ENCODE assay signal across 8 cellular contexts in the genomic region with DNA sequence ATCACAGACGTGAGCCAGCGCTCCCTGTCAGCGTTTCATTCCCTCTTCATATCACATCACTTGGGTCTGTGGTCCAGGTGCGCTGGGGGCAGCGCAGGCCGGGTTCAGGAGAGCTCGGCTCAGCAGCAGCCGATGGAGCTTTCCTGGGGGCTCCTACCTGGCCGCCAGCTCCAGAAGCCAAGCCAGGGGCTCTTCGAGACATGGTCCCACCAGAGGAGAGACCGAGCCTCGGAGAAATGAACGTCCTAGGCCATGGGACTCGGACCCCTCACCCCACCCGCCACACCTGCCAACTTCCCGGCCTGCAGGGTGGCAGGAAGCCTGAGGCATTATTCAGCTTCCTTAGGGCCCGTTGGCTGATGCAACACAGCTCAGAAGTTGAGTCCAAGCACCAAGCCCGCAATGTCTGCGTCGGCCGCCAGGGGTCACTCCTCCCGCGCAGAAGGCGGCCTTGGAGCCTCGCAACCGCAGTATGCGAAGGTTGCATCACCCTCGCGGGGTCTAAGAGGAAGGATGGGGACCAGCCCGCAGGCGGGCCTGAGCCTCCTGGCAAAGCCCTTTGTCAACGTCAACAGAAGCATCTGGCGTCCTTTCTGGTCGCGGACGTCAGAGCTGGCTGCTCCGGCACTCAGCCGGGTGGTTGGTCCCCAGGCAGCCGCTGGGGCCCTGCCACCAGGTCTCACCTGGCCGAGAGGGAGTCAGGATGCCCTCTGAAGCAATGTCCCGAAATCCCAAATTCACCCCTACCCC. TPM values are rescaled to one million over a fixed set of nuclear protein-coding genes. Genes with fewer than 3 reads are reported as not detected.
DNase-seq lines count a peak whose midpoint lies in the region; ATAC-seq and TF ChIP-seq lines count a peak whose summit lies in the region.

No MANE protein-coding gene starts in this region.

- peaks cover 79% of the 10 kb centered on the region for H3K4me1 ChIP-seq in OCI-LY1 (ENCODE audit: insufficient read depth, low read length, severe bottlenecking)

- ATAC-seq in GM21447 (IDR thresholded peaks at IDR 0.05; ENCODE audit: unreplicated experiment) = peak; percentile 47

- no peaks in the 10 kb centered on the region for H3K79me2 ChIP-seq in OCI-LY1 (ENCODE audit: insufficient read depth, low read length)

- no peaks in the 10 kb centered on the region for H3K27me3 ChIP-seq in OCI-LY1 (ENCODE audit: insufficient read depth, low read length)

- H3K9me3 ChIP-seq in OCI-LY1 (ENCODE audit: low read length) = no peaks in the 10 kb centered on the region

- H4K20me1 ChIP-seq in OCI-LY1 (ENCODE audit: insufficient read depth, low read length) = no peaks in the 10 kb centered on the region

- no peaks in the 10 kb centered on the region for H3K36me3 ChIP-seq in OCI-LY1 (ENCODE audit: insufficient read depth, low read length)

- peak overlapping the region; percentile 93 for H3K27ac ChIP-seq in OCI-LY1 (ENCODE audit: low read depth, low read length, poor library complexity, severe bottlenecking)

- TF ChIP-seq CTCF in OCI-LY1 (IDR thresholded peaks at IDR 0.05; ENCODE audit: low read length) (peak; percentile 66), epithelial cell of esophagus (IDR thresholded peaks at IDR 0.05; ENCODE audit: insufficient read depth, low read depth, low read length, missing control alignments) (peak; percentile 95)

- DNase-seq in D341Med (ENCODE audit: low spot score) = peak; percentile 92
- DNase-seq in HuH-7 (ENCODE audit: low spot score) = peak; percentile 88
- DNase-seq in activated T-cell treated with anti-CD3 and anti-CD28 coated beads for 1 hour (ENCODE audit: low read depth) = peak; percentile 90
- DNase-seq in epithelial cell of esophagus (ENCODE audit: low read depth) = peak; percentile 92
- peak; percentile 93 for DNase-seq in mucosa of gallbladder (ENCODE audit: low spot score)
- DNase-seq in stimulated activated CD8-positive, alpha-beta memory T cell treated with anti-CD3 and anti-CD28 coated beads, Interleukin-4, amount 100 ng/mL, for 48 hours = peak; percentile 98

- peak overlapping the region; percentile 64 for H3K4me2 ChIP-seq in OCI-LY1 (ENCODE audit: low read length)

- H2AFZ ChIP-seq in OCI-LY1 (ENCODE audit: low read length) = no peak overlapping the region

- H3K4me3 ChIP-seq in OCI-LY1 (ENCODE audit: low read depth, low read length, poor library complexity, severe bottlenecking) (peak overlapping the region; percentile 52), epithelial cell of esophagus (ENCODE audit: low read length) (no peak overlapping the region)

- H3F3A ChIP-seq in OCI-LY1 (ENCODE audit: insufficient read depth, low read length) = peaks cover 4% of the 10 kb centered on the region; the same call in 1 of the 2 replicates

- no peaks in the 10 kb centered on the region for H3K9me2 ChIP-seq in OCI-LY1 (ENCODE audit: low read depth, low read length)

- peak overlapping the region; percentile 78 for H3K9ac ChIP-seq in OCI-LY1 (ENCODE audit: low read length)

RNA-seq across cellular contexts. Expression of gene KLHDC4, which starts 13.2 kb away (rescaled TPM):
- 31.8 TPM for total RNA-seq in mucosa of gallbladder
